In genomic region chr13:46152627-46153328, GRCh38 we compare ENCODE assay signal across 1 cellular context.
TF ChIP-seq lines count a peak whose summit lies in the region.

No MANE protein-coding gene starts in this region.

TF ChIP-seq in GM12878, 131 proteins besides CTCF, POLR2A, EP300 and RAD21:
- TF ChIP-seq NFXL1 (IDR thresholded peaks at IDR 0.05; ENCODE audit: borderline replicate concordance) (no peak), TAF1 (IDR thresholded peaks at IDR 0.05; ENCODE audit: borderline replicate concordance, low read depth, low read length) (no peak), CBX3 (IDR thresholded peaks at IDR 0.05; ENCODE audit: borderline replicate concordance, low read depth) (no peak), POLR2AphosphoS5 (IDR thresholded peaks at IDR 0.05; ENCODE audit: low read length) (peak; percentile 45; the same call in 1 of the 2 replicates), E2F4 (IDR thresholded peaks at IDR 0.05; ENCODE audit: low read depth, low read length) (no peak)
